ENCODE assay signal across 13 cellular contexts in genomic region chr5:56812110-56812509, GRCh38. TPM values are rescaled to one million over a fixed set of nuclear protein-coding genes. Genes with fewer than 3 reads are reported as not detected.
DNase-seq lines count a peak whose midpoint lies in the region; ATAC-seq and TF ChIP-seq lines count a peak whose summit lies in the region.
"Had no signal": no experiment of that assay in that cellular context is flagged by ENCODE, and none has a peak within 500 bp of the region (broad histone marks: within the 10 kb centered on the region; RNA-seq: fewer than 3 reads in every experiment).

No MANE protein-coding gene starts in this region.

- H3K23me2 ChIP-seq in H9 (ENCODE audit: insufficient read length, low read depth, low read length, poor library complexity, severe bottlenecking): peaks cover 7% of the 10 kb centered on the region

- no CpG with 5 or more reads among the region's 1 CpG for whole genome bisulfite sequencing in H9 (ENCODE audit: extremely low coverage, insufficient read length, low lambda C conversion rate)
- 86% methylated on average over 1 of the region's 1 CpG; no CpG with 5 or more reads in 1 of the 2 donors for WGBS in transverse colon (ENCODE audit: low coverage in 1 of 2), 2 donors

- H3K18ac ChIP-seq in H9 (ENCODE audit: insufficient read length, low read depth, low read length): no peak overlapping the region

- TF ChIP-seq EP300 in transverse colon (IDR thresholded peaks at IDR 0.05; ENCODE audit: low read depth): no peak

- no peak overlapping the region for H3K14ac ChIP-seq in H9 (ENCODE audit: insufficient read depth, low read length)

- no peak overlapping the region for H2AFZ ChIP-seq in H9 (ENCODE audit: low read length)
- H2AFZ ChIP-seq: parathyroid adenoma had no signal

- no peak overlapping the region for H3K4me2 ChIP-seq in H9 (ENCODE audit: insufficient read depth, insufficient read length, low read length)

- H3K56ac ChIP-seq in H9 (ENCODE audit: insufficient read length, low read depth, low read length): no peak overlapping the region

- no peaks in the 10 kb centered on the region for H3K36me3 ChIP-seq in transverse colon

- no peak overlapping the region for H3T11ph ChIP-seq in H9 (ENCODE audit: low read length)

- H3K4me3 ChIP-seq in transverse colon: no peak overlapping the region

- no peak overlapping the region for H2BK15ac ChIP-seq in H9 (ENCODE audit: low read depth, low read length)

- no peak overlapping the region for H3K23ac ChIP-seq in H9 (ENCODE audit: insufficient read length, low read depth, low read length)

- no peak overlapping the region for H3K4me3 Mint-ChIP-seq in H9
- H3K4me3 Mint-ChIP-seq: activated T-cell treated with anti-CD3 and anti-CD28 coated beads, Interleukin-2, amount 50 U/mL, for 4 hours had no signal

- H3K9me3 Mint-ChIP-seq in H9: no peaks in the 10 kb centered on the region; a peak in 1 of 5 replicates
- H3K9me3 Mint-ChIP-seq: activated T-cell treated with anti-CD3 and anti-CD28 coated beads, Interleukin-2, amount 50 U/mL, for 4 hours had no signal

- H3K27ac Mint-ChIP-seq in H9: no peak overlapping the region

- H3K9ac ChIP-seq in H9 (ENCODE audit: extremely low read depth, insufficient read length, low read length): no peak overlapping the region
- H3K9ac ChIP-seq: parathyroid adenoma had no signal

- H3K4ac ChIP-seq in H9 (ENCODE audit: low read depth, low read length): no peak overlapping the region

- no peaks in the 10 kb centered on the region for H3K79me1 ChIP-seq in H9 (ENCODE audit: insufficient read depth, low read depth, low read length, poor library complexity, severe bottlenecking)

- peaks cover 28% of the 10 kb centered on the region for H3K27me3 Mint-ChIP-seq in H9 (ENCODE audit: low read depth)

- H3K36me3 Mint-ChIP-seq in H9 (ENCODE audit: insufficient read depth in 1 of 3, low read depth in 3 of 3): no peaks in the 10 kb centered on the region

- no peak overlapping the region for H4K91ac ChIP-seq in H9 (ENCODE audit: insufficient read length, low read depth, low read length)

- no peak overlapping the region for H2BK12ac ChIP-seq in H9 (ENCODE audit: insufficient read length, low read depth, low read length)

- H3K27me3 ChIP-seq in H9 (ENCODE audit: insufficient read depth, low read length): peaks cover 4% of the 10 kb centered on the region; the same call in 1 of the 2 replicates
- no peaks in the 10 kb centered on the region for H3K27me3 ChIP-seq in transverse colon

- no peak overlapping the region for H4K5ac ChIP-seq in H9 (ENCODE audit: insufficient read length, low read depth, low read length)

- H2BK20ac ChIP-seq in H9 (ENCODE audit: low read depth, low read length, poor library complexity, severe bottlenecking): no peak overlapping the region

- H4K20me1 ChIP-seq in H9 (ENCODE audit: control insufficient read depth, insufficient read depth, insufficient read length): no peaks in the 10 kb centered on the region

- no peaks in the 10 kb centered on the region for H3K79me2 ChIP-seq in H9 (ENCODE audit: insufficient read depth, low read length)
- H3K79me2 ChIP-seq: parathyroid adenoma had no signal

- peak overlapping the region; percentile 86 for H2AK5ac ChIP-seq in H9 (ENCODE audit: insufficient read length, low read length)

- H4K8ac ChIP-seq in H9 (replicated peaks; ENCODE audit: insufficient read length, low read depth, low read length): no peak overlapping the region

- no peak overlapping the region for H2BK5ac ChIP-seq in H9 (ENCODE audit: insufficient read length, low read length)

- H3K27ac ChIP-seq in H9 (ENCODE audit: insufficient read length, low read depth, low read length) (no peak overlapping the region), transverse colon (no peak overlapping the region)
- H3K27ac ChIP-seq: parathyroid adenoma had no signal

- peaks cover 14 to 18% of the 10 kb centered on the region in 2 experiments for H3K4me1 Mint-ChIP-seq in H9

- no peak overlapping the region for H2BK120ac ChIP-seq in H9 (ENCODE audit: low read depth, low read length, poor library complexity, severe bottlenecking)

- in situ Hi-C loops in transverse colon (cut with MboI; ENCODE audit: low pct_ligation_motif_present in 1 of 4, low pct_unique_long_range_greater_than_20kb in 1 of 4, low sequenced_read_pairs in 3 of 4): no loop called here

- DNase-seq in NCI-H1417 (lab: John Stamatoyannopoulos, UW): peak in 2 of 3 experiments; percentile 8 to 79
- no peak for DNase-seq in NCI-H1417 treated with DMSO at 0.1 percent for 48 hours (lab: John Stamatoyannopoulos, UW)
- DNase-seq in H9: no peak
- DNase-seq in NOMO-1 treated with DMSO at 0.1 percent for 48 hours (lab: John Stamatoyannopoulos, UW; ENCODE audit: unreplicated experiment): peak; percentile 62
- DNase-seq in glomerular visceral epithelial cell (ENCODE audit: extremely low spot score): peak; percentile 24
- DNase-seq in transverse colon: no peak
- DNase-seq in medulla oblongata (ENCODE audit: extremely low spot score): no peak
- DNase-seq: activated CD4-positive, alpha-beta T cell treated with anti-CD3 and anti-CD28 coated beads for 48 hours; activated T-cell treated with anti-CD3 and anti-CD28 coated beads, Interleukin-2, amount 50 U/mL, for 4 hours; NCI-H187 treated with DMSO at 0.1 percent for 48 hours; T-helper 1 cell had no signal

- intact Hi-C loops in transverse colon (cut with DNase I; ENCODE audit: low total_unique reads): no loop called here

- no peaks in the 10 kb centered on the region for H3K4me1 ChIP-seq in H9 (ENCODE audit: insufficient read depth, low read length)
- peaks cover under 1 to 4% (median 2%) of the 10 kb centered on the region in 4 donors for H3K4me1 ChIP-seq in transverse colon
- H3K4me1 ChIP-seq: parathyroid adenoma had no signal

- no peak for TF ChIP-seq POLR2A in transverse colon (IDR thresholded peaks at IDR 0.05)

- H3K9me3 ChIP-seq in H9 (ENCODE audit: control insufficient read depth, low read depth, low read length) (no peaks in the 10 kb centered on the region), transverse colon (no peaks in the 10 kb centered on the region)

- no peak for TF ChIP-seq CTCF in H9 (conservative IDR thresholded peaks at IDR 0.05)
- no peak for TF ChIP-seq CTCF in transverse colon (IDR thresholded peaks at IDR 0.05)

- no peak for ATAC-seq in GM18867 (IDR thresholded peaks at IDR 0.05; ENCODE audit: unreplicated experiment)
- ATAC-seq: activated T-cell treated with anti-CD3 and anti-CD28 coated beads, Interleukin-2, amount 50 U/mL, for 4 hours had no signal

RNA-seq across cellular contexts. Expression of gene MAP3K1, which starts 3.2 kb away (rescaled TPM):
- total RNA-seq in H9 (2021) (11.1 TPM in 2 replicates), transverse colon (10 to 100 TPM in 3 of 4 donors, 1 to 10 TPM in 1; 8.6 to 17.3 (median 12.4) TPM)

Comparison
In these comparisons a context has a peak if more than half of its experiments do, and no peak if none do; other contexts are left out.
1. DNase-seq: peak in NCI-H1417 (2 of 3), NOMO-1 treated with DMSO at 0.1 percent for 48 hours (single experiment) and glomerular visceral epithelial cell (single experiment); none in NCI-H1417 treated with DMSO at 0.1 percent for 48 hours (single experiment), H9 (single experiment), transverse colon (single experiment) and medulla oblongata (single experiment).